Comparison of ENCODE assay signal across 34 cellular contexts in genomic region chr4:111221371-111221770, GRCh38.
"Had no signal": no experiment of that assay in that cellular context is flagged by ENCODE, and none has a peak within 500 bp of the region (broad histone marks: within the 10 kb centered on the region; RNA-seq: fewer than 3 reads in every experiment).

No MANE protein-coding gene starts in this region.

- H3K9me3 ChIP-seq: MG63 had no signal

- H3K27me3 ChIP-seq: MG63 had no signal

- H3K4me3 ChIP-seq: MG63 had no signal

- H3K36me3 ChIP-seq: MG63 had no signal

- DNase-seq: Karpas-422, Kasumi-1, MG63, MM.1S, MV-4-11, NCI-H1048, NCI-H1092, NCI-H1092 treated with DMSO at 0.1 percent for 48 hours, NCI-H1105, NCI-H1105 treated with DMSO at 0.1 percent for 48 hours, NCI-H1417, NCI-H1417 treated with DMSO at 0.1 percent for 48 hours, NCI-H1436, NCI-H1436 treated with DMSO at 0.1 percent for 48 hours, NCI-H146, NCI-H1694, NCI-H1694 treated with DMSO at 0.1 percent for 48 hours, NCI-H187, NCI-H187 treated with DMSO at 0.1 percent for 48 hours, NCI-H1930, NCI-H2029, NCI-H2081, NCI-H2081 treated with DMSO at 0.1 percent for 48 hours, NCI-H2107, NCI-H2171, NCI-H2171 treated with DMSO at 0.1 percent for 48 hours, NCI-H2227 treated with DMSO at 0.1 percent for 48 hours, NCI-H226, NCI-H345, NCI-H446, NCI-H446 treated with DMSO at 0.1 percent for 48 hours, NCI-H510A, NCI-H510A treated with DMSO at 0.1 percent for 48 hours, NCI-H524 had no signal
